17 cellular contexts compared by ENCODE assay signal in the genomic region with DNA sequence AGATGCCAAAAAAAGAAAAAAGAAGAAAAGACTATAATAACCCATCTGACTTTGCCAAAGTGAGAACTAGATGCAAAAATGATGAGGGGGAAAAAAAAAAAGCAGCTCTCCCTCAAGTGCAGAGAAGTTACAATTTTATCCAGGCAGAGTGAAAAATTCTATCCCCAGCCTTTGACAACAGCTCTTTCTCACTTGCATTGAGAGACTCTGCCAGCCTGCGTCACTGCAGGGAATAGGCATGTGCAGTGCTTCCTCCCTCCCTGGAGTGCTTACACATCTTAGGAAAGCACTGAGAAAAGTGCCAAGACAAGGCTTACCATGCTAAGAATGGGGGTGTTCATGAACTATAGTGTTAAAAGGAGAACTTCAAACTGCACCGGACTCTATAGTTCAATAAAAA.
"Had no signal": no experiment of that assay in that cellular context is flagged by ENCODE, and none has a peak within 500 bp of the region (broad histone marks: within the 10 kb centered on the region; RNA-seq: fewer than 3 reads in every experiment).

No MANE protein-coding gene starts in this region.

- H3K27ac Mint-ChIP-seq: activated B cell treated with CpG ODN at 0.5 μM for 24 hours; activated CD4-positive, alpha-beta T cell treated with anti-CD3 and anti-CD28 coated beads, Interleukin-2, amount 10 ng/mL, durations not matched to agents 24 days and 14 days; activated naive CD4-positive, alpha-beta T cell treated with anti-CD3 and anti-CD28 coated beads, Interleukin-2, amount 10 ng/mL, durations not matched to agents 7 days and 5 days; activated T-helper 2 cell treated with anti-CD3 and anti-CD28 coated beads, Interferon-gamma antibody, Interleukin-2, Interleukin-4, amounts not matched to agents 10 μg/mL and 5 μg/mL and 100 μg/mL, durations not matched to agents 14 hours and 24 hours and 36 hours; dendritic cell treated with granulocyte-macrophage colony-stimulating factor and Interleukin-4, amounts not matched to agents 40 ng/mL and 50 ng/mL, for 4 days; endodermal cell; natural killer cell treated with Interleukin-12 subunit alpha and Interleukin-12 subunit beta and Interleukin-15 and Interleukin-18, amount 100 ng/mL, for 72 hours; T-helper 17 cell had no signal

- H3K4me3 Mint-ChIP-seq: activated B cell treated with CpG ODN at 0.5 μM for 24 hours; activated CD4-positive, alpha-beta T cell treated with anti-CD3 and anti-CD28 coated beads, Interleukin-2, amount 10 ng/mL, durations not matched to agents 24 days and 14 days; activated naive CD4-positive, alpha-beta T cell treated with anti-CD3 and anti-CD28 coated beads, Interleukin-2, amount 10 ng/mL, durations not matched to agents 7 days and 5 days; dendritic cell treated with granulocyte-macrophage colony-stimulating factor and Interleukin-4, amounts not matched to agents 40 ng/mL and 50 ng/mL, for 4 days; endodermal cell; natural killer cell treated with Interleukin-12 subunit alpha and Interleukin-12 subunit beta and Interleukin-15 and Interleukin-18, amount 100 ng/mL, for 72 hours; T-helper 17 cell had no signal

- H3K27me3 Mint-ChIP-seq: activated B cell treated with CpG ODN at 0.5 μM for 24 hours; activated CD4-positive, alpha-beta T cell treated with anti-CD3 and anti-CD28 coated beads, Interleukin-2, amount 10 ng/mL, durations not matched to agents 24 days and 14 days; activated naive CD4-positive, alpha-beta T cell treated with anti-CD3 and anti-CD28 coated beads, Interleukin-2, amount 10 ng/mL, durations not matched to agents 7 days and 5 days; dendritic cell treated with granulocyte-macrophage colony-stimulating factor and Interleukin-4, amounts not matched to agents 40 ng/mL and 50 ng/mL, for 4 days; natural killer cell treated with Interleukin-12 subunit alpha and Interleukin-12 subunit beta and Interleukin-15 and Interleukin-18, amount 100 ng/mL, for 72 hours; T-helper 17 cell had no signal

- DNase-seq: activated B cell treated with CpG ODN at 0.5 μM for 24 hours; activated CD4-positive, alpha-beta T cell treated with anti-CD3 and anti-CD28 coated beads, Interleukin-2, amount 10 ng/mL, durations not matched to agents 24 days and 14 days; activated naive CD4-positive, alpha-beta T cell treated with anti-CD3 and anti-CD28 coated beads, Interleukin-2, amount 10 ng/mL, durations not matched to agents 7 days and 5 days; body of pancreas; endodermal cell; erythroblast; mammary epithelial cell; ovary; right lobe of liver; stimulated activated CD4-positive, alpha-beta T cell treated with anti-CD3 and anti-CD28 coated beads, Interleukin-2, amount 100 ng/mL, for 24 hours; stimulated activated naive CD4-positive, alpha-beta T cell; T-helper 17 cell; upper lobe of left lung had no signal

- H3K9me3 ChIP-seq: body of pancreas, ovary, right lobe of liver, upper lobe of left lung had no signal

- H3K9me3 Mint-ChIP-seq: endodermal cell had no signal

- H3K4me1 Mint-ChIP-seq: activated B cell treated with CpG ODN at 0.5 μM for 24 hours; activated CD4-positive, alpha-beta T cell treated with anti-CD3 and anti-CD28 coated beads, Interleukin-2, amount 10 ng/mL, durations not matched to agents 24 days and 14 days; activated naive CD4-positive, alpha-beta T cell treated with anti-CD3 and anti-CD28 coated beads, Interleukin-2, amount 10 ng/mL, durations not matched to agents 7 days and 5 days; T-helper 17 cell had no signal

- H3K4me1 ChIP-seq: body of pancreas, right lobe of liver, upper lobe of left lung had no signal

- H3K27me3 ChIP-seq: body of pancreas, ovary, right lobe of liver, upper lobe of left lung had no signal

- H3K27ac ChIP-seq: body of pancreas, ovary, right lobe of liver, upper lobe of left lung had no signal

- H3K4me3 ChIP-seq: body of pancreas, ovary, right lobe of liver, upper lobe of left lung had no signal

- H3K36me3 ChIP-seq: ovary, right lobe of liver, upper lobe of left lung had no signal

- H3K36me3 Mint-ChIP-seq: activated naive CD4-positive, alpha-beta T cell treated with anti-CD3 and anti-CD28 coated beads, Interleukin-2, amount 10 ng/mL, durations not matched to agents 7 days and 5 days had no signal

- ATAC-seq: body of pancreas; left lobe of liver; natural killer cell treated with Interleukin-12 subunit alpha and Interleukin-12 subunit beta and Interleukin-15 and Interleukin-18, amount 100 ng/mL, for 72 hours; right lobe of liver; T-helper 17 cell had no signal
